In the genomic region with DNA sequence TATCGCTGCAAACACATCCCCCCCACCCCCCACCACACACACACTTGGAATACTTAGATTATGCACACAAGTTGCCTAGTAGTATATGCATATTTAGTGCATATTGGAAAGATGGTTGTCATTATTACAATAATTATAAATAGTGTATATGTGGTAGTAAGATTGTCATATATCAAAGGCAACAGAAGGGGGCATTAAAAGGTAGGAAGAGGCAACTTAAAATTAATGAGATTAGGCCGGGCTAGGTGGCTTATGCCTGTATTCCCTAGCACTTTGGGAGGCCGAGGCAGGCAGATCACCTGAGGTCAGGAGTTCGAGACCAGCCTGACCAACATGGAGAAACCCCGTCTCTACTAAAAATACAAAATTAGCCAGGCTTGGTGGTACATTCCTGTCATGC, we compare ENCODE assay signal across 20 cellular contexts. TPM values are rescaled to one million over a fixed set of nuclear protein-coding genes. Genes with fewer than 3 reads are reported as not detected.
"Had no signal": no experiment of that assay in that cellular context is flagged by ENCODE, and none has a peak within 500 bp of the region (broad histone marks: within the 10 kb centered on the region; RNA-seq: fewer than 3 reads in every experiment).

No MANE protein-coding gene starts in this region.

- H3K4me1 ChIP-seq: suprapubic skin had no signal

- H3K4me3 ChIP-seq: skin epidermis, suprapubic skin had no signal

- H3K36me3 Mint-ChIP-seq: activated naive CD8-positive, alpha-beta T cell treated with anti-CD3 and anti-CD28 coated beads for 36 hours; brain; immature natural killer cell; natural killer cell had no signal

- H3K9me3 Mint-ChIP-seq: activated B cell treated with CpG ODN at 0.5 μM for 24 hours; activated naive CD8-positive, alpha-beta T cell treated with anti-CD3 and anti-CD28 coated beads for 36 hours; activated T-helper 1 cell treated with anti-CD3 and anti-CD28 coated beads, Interleukin-12 subunit alpha, Interleukin-12 subunit beta, Interleukin-2, Interleukin-4 antibody, amounts not matched to agents 30 ng/mL and 10 ng/mL and 1 ng/mL, durations not matched to agents 14 hours and 24 hours and 36 hours; brain; central memory CD8-positive, alpha-beta T cell; immature natural killer cell; natural killer cell; stimulated activated naive CD8-positive, alpha-beta T cell treated with anti-CD3 and anti-CD28 coated beads, Interleukin-15, Interleukin-2, amounts not matched to agents 100 ng/mL and 50 ng/mL, for 24 hours had no signal

- H3K36me3 ChIP-seq: neutrophil, suprapubic skin had no signal

- H3K27me3 Mint-ChIP-seq: activated B cell treated with CpG ODN at 0.5 μM for 24 hours; activated naive CD8-positive, alpha-beta T cell treated with anti-CD3 and anti-CD28 coated beads for 36 hours; stimulated activated naive CD8-positive, alpha-beta T cell treated with anti-CD3 and anti-CD28 coated beads, Interleukin-15, Interleukin-2, amounts not matched to agents 100 ng/mL and 50 ng/mL, for 24 hours had no signal

- H3K27ac Mint-ChIP-seq: activated B cell treated with CpG ODN at 0.5 μM for 24 hours; activated naive CD8-positive, alpha-beta T cell treated with anti-CD3 and anti-CD28 coated beads for 36 hours; activated T-helper 1 cell treated with anti-CD3 and anti-CD28 coated beads, Interleukin-12 subunit alpha, Interleukin-12 subunit beta, Interleukin-2, Interleukin-4 antibody, amounts not matched to agents 30 ng/mL and 10 ng/mL and 1 ng/mL, durations not matched to agents 14 hours and 24 hours and 36 hours; brain; immature natural killer cell; natural killer cell; stimulated activated naive CD8-positive, alpha-beta T cell treated with anti-CD3 and anti-CD28 coated beads, Interleukin-15, Interleukin-2, amounts not matched to agents 100 ng/mL and 50 ng/mL, for 24 hours had no signal

- H3K4me1 Mint-ChIP-seq: activated B cell treated with CpG ODN at 0.5 μM for 24 hours; activated naive CD8-positive, alpha-beta T cell treated with anti-CD3 and anti-CD28 coated beads for 36 hours; brain; central memory CD8-positive, alpha-beta T cell; immature natural killer cell had no signal

- ATAC-seq: natural killer cell had no signal

- H3K9me3 ChIP-seq: neutrophil, suprapubic skin had no signal

- H3K4me3 Mint-ChIP-seq: activated B cell treated with CpG ODN at 0.5 μM for 24 hours; activated naive CD8-positive, alpha-beta T cell treated with anti-CD3 and anti-CD28 coated beads for 36 hours; activated T-helper 1 cell treated with anti-CD3 and anti-CD28 coated beads, Interleukin-12 subunit alpha, Interleukin-12 subunit beta, Interleukin-2, Interleukin-4 antibody, amounts not matched to agents 30 ng/mL and 10 ng/mL and 1 ng/mL, durations not matched to agents 14 hours and 24 hours and 36 hours; brain; central memory CD8-positive, alpha-beta T cell; immature natural killer cell; natural killer cell; stimulated activated naive CD8-positive, alpha-beta T cell treated with anti-CD3 and anti-CD28 coated beads, Interleukin-15, Interleukin-2, amounts not matched to agents 100 ng/mL and 50 ng/mL, for 24 hours had no signal

- DNase-seq: activated B cell treated with CpG ODN at 0.5 μM for 24 hours; activated CD4-positive, alpha-beta T cell treated with anti-CD3 and anti-CD28 coated beads, Interleukin-2, amount 50 U/mL, for 1 hour; activated naive CD8-positive, alpha-beta T cell treated with anti-CD3 and anti-CD28 coated beads for 36 hours; effector CD8-positive, alpha-beta T cell; head of caudate nucleus; immature natural killer cell; mesendoderm; natural killer cell; retina; stimulated activated CD4-positive, alpha-beta T cell treated with anti-CD3 and anti-CD28 coated beads, Interleukin-4, amount 100 ng/mL, for 4 hours; stimulated activated CD8-positive, alpha-beta memory T cell treated with anti-CD3 and anti-CD28 coated beads, Interleukin-4, amount 100 ng/mL, for 48 hours had no signal

- H3K27ac ChIP-seq: neutrophil, skin epidermis, suprapubic skin had no signal

RNA-seq across cellular contexts. Expression of a gene that starts 52.1 kb away (rescaled TPM):
- total RNA-seq: activated B cell treated with CpG ODN at 0.5 μM for 24 hours; activated CD8-positive, alpha-beta memory T cell treated with anti-CD3 and anti-CD28 coated beads for 36 hours; activated naive CD8-positive, alpha-beta T cell treated with anti-CD3 and anti-CD28 coated beads for 36 hours; activated T-helper 1 cell treated with anti-CD3 and anti-CD28 coated beads, Interleukin-12 subunit alpha, Interleukin-12 subunit beta, Interleukin-2, Interleukin-4 antibody, amounts not matched to agents 30 ng/mL and 10 ng/mL and 1 ng/mL, durations not matched to agents 14 hours and 24 hours and 36 hours; frontal cortex had no signal
- polyA plus RNA-seq: immature natural killer cell had no signal
